23 cellular contexts compared by ENCODE assay signal in genomic region chr17:58370309-58370708, GRCh38. TPM values are rescaled to one million over a fixed set of nuclear protein-coding genes. Genes with fewer than 3 reads are reported as not detected.
DNase-seq lines count a peak whose midpoint lies in the region; ATAC-seq, FAIRE-seq and TF ChIP-seq lines count a peak whose summit lies in the region.
"Had no signal": no experiment of that assay in that cellular context is flagged by ENCODE, and none has a peak within 500 bp of the region (broad histone marks: within the 10 kb centered on the region; RNA-seq: fewer than 3 reads in every experiment).

No MANE protein-coding gene starts in this region.

- H3K79me1 ChIP-seq in H1 (ENCODE audit: low read depth, low read length), result no peaks in the 10 kb centered on the region

- peak overlapping the region; percentile 75 to 88 for H3K27ac Mint-ChIP-seq in natural killer cell
- H3K27ac Mint-ChIP-seq in progenitor cell of endocrine pancreas, result no peak overlapping the region
- H3K27ac Mint-ChIP-seq: GM23338 had no signal

- no peak overlapping the region for H4K91ac ChIP-seq in H1 (replicated peaks; ENCODE audit: insufficient read length, low read length)

- intact Hi-C loops in natural killer cell (cut with micrococcal nuclease), result no loop called here

- POLR2A ChIA-PET in H1 (lab: Charles Lee; ENCODE audit: partially characterized antibody), result interaction anchor here (1.3 to 1.6 kb wide), 2 partner anchors 9 to 26 kb away, joined by 3 to 6 read pairs; no protein-coding TSS in a partner anchor

- H2AK5ac ChIP-seq in H1 (ENCODE audit: low read depth, low read length), result no peak overlapping the region

- no peak overlapping the region for H2BK120ac ChIP-seq in H1 (replicated peaks; ENCODE audit: low read depth, low read length)

- no peaks in the 10 kb centered on the region; a peak in 1 of 8 replicates for H3K36me3 ChIP-seq in H1 (ENCODE audit: control insufficient read depth in 2 of 4, insufficient read depth in 4 of 4, low read length in 3 of 4)
- H3K36me3 ChIP-seq: BLaER1 treated with 17β-estradiol and CSF1 and Interleukin-3, amounts not matched to agents 10 nM and 100 nM; SJCRH30 had no signal

- H3K14ac ChIP-seq in H1 (ENCODE audit: insufficient read length), result no peak overlapping the region

- no peaks in the 10 kb centered on the region for H4K20me1 ChIP-seq in H1 (replicated peaks in 1 of 2; ENCODE audit: control insufficient read depth in 1 of 2, insufficient read depth in 2 of 2, low read length in 2 of 2)

- no peaks in the 10 kb centered on the region for H3K27me3 ChIP-seq in H1 (replicated peaks in 1 of 4; ENCODE audit: control insufficient read depth in 3 of 4, extremely low read depth in 1 of 4, insufficient read depth in 3 of 4, low read length in 3 of 4)
- H3K27me3 ChIP-seq: BLaER1 treated with 17β-estradiol and CSF1 and Interleukin-3, amounts not matched to agents 10 nM and 100 nM had no signal

- no peak overlapping the region for H2AFZ ChIP-seq in H1 (ENCODE audit: low read length)
- H2AFZ ChIP-seq: GM23338 had no signal

- no peak overlapping the region for H3K9ac ChIP-seq in H1 (replicated peaks in 1 of 4; ENCODE audit: extremely low read depth in 1 of 4, low read depth in 3 of 4, low read length in 3 of 4)
- H3K9ac ChIP-seq: BLaER1 treated with 17β-estradiol and CSF1 and Interleukin-3, amounts not matched to agents 10 nM and 100 nM had no signal

- WGBS in H1 (ENCODE audit: extremely low coverage in 1 of 2, insufficient coverage in 1 of 2, insufficient read length in 1 of 2, insufficient replicate concordance in 2 of 2, low coverage in 1 of 2, low lambda C conversion rate in 2 of 2, missing lambda C conversion rate in 1 of 2), 2 experiments, result 81% methylated on average over 5 of the region's 5 CpGs; no CpG with 5 or more reads in 1 of the 2 experiments

- no peak overlapping the region for H4K8ac ChIP-seq in H1 (ENCODE audit: extremely low read depth, insufficient read depth, low read length)

- no peaks in the 10 kb centered on the region; the same call in 1 of the 2 replicates for H3K23me2 ChIP-seq in H1 (ENCODE audit: low read depth, low read length)

- H3K4me2 ChIP-seq in H1 (ENCODE audit: insufficient read depth in 1 of 2, low read depth in 2 of 2, low read length in 2 of 2), result no peak overlapping the region
- H3K4me2 ChIP-seq: GM23338 had no signal

- H3K4me1 Mint-ChIP-seq in natural killer cell (peaks cover 44% of the 10 kb centered on the region in 2 donors), progenitor cell of endocrine pancreas (ENCODE audit: low read depth) (peaks cover 16% of the 10 kb centered on the region)

- H3K9me3 ChIP-seq in H1 (ENCODE audit: insufficient read depth in 2 of 2, low read depth in 1 of 2, low read length in 1 of 2), result no peaks in the 10 kb centered on the region
- H3K9me3 ChIP-seq: BLaER1 treated with 17β-estradiol and CSF1 and Interleukin-3, amounts not matched to agents 10 nM and 100 nM; SJCRH30 had no signal

- no peak overlapping the region for H3K56ac ChIP-seq in H1 (replicated peaks; ENCODE audit: insufficient read length, low read depth, low read length)

- 0 out of 2 replicates have a peak overlapping the region, but pooled peaks have one; percentile 61 for H2BK20ac ChIP-seq in H1 (ENCODE audit: low read length)

- no peaks in the 10 kb centered on the region for H3K4me1 ChIP-seq in H1 (replicated peaks in 1 of 4; ENCODE audit: control insufficient read depth in 3 of 4, insufficient read depth in 4 of 4, low read length in 3 of 4)
- H3K4me1 ChIP-seq: SJCRH30 had no signal

- no peak for TF ChIP-seq RAD21 in H1 (IDR thresholded peaks at IDR 0.05 in 1 of 2, conservative IDR thresholded peaks at IDR 0.05 in 1 of 2; ENCODE audit: low read depth in 2 of 2, low read length in 2 of 2)

- TF ChIP-seq EP300 in H1 (IDR thresholded peaks at IDR 0.05; ENCODE audit: borderline replicate concordance in 1 of 2, low read depth in 2 of 2, low read length in 2 of 2), result no peak

- H2BK12ac ChIP-seq in H1 (ENCODE audit: low read depth, low read length), result no peak overlapping the region

- TF ChIP-seq POLR2A in H1 (IDR thresholded peaks at IDR 0.05; ENCODE audit: control extremely low read depth in 1 of 2, low read depth in 2 of 2, low read length in 2 of 2), result no peak

- DNase-seq in activated CD8-positive, alpha-beta memory T cell treated with anti-CD3 and anti-CD28 coated beads, Interleukin-2, amount 50 U/mL, for 48 hours, result peak; percentile 10
- no peak for DNase-seq in activated CD8-positive, alpha-beta memory T cell treated with anti-CD3 and anti-CD28 coated beads for 24 hours
- DNase-seq in H1 (ENCODE audit: low read depth in 1 of 2, low spot score in 2 of 2) (no peak), natural killer cell (no peak), progenitor cell of endocrine pancreas (ENCODE audit: low spot score, unreplicated experiment) (no peak), DMS79 (lab: John Stamatoyannopoulos, UW) (no peak), epidermal melanocyte (ENCODE audit: insufficient read length, low spot score) (no peak)
- DNase-seq: 8988T, DMS 273 treated with DMSO at 0.1 percent for 48 hours, GF-D8, NCI-H1417 treated with DMSO at 0.1 percent for 48 hours, NCI-H1930, NCI-H2171, NCI-H446 treated with DMSO at 0.1 percent for 48 hours, PC-3, SJCRH30 had no signal

- TF ChIP-seq CTCF in H1 (IDR thresholded peaks at IDR 0.05; ENCODE audit: control extremely low read depth in 1 of 3, insufficient read depth in 1 of 3, low read depth in 1 of 3, low read length in 3 of 3) (no peak), natural killer cell (IDR thresholded peaks at IDR 0.05) (no peak), progenitor cell of endocrine pancreas (IDR thresholded peaks at IDR 0.05; ENCODE audit: unreplicated experiment) (no peak)

- peak overlapping the region; percentile 77 for H3K4me3 Mint-ChIP-seq in natural killer cell
- H3K4me3 Mint-ChIP-seq in progenitor cell of endocrine pancreas (ENCODE audit: low read depth), result no peak overlapping the region
- H3K4me3 Mint-ChIP-seq: GM23338 had no signal

- H2BK15ac ChIP-seq in H1 (ENCODE audit: low read length), result 0 out of 2 replicates have a peak overlapping the region, but pooled peaks have one; percentile 8

- H4K5ac ChIP-seq in H1 (ENCODE audit: insufficient read length, low read depth, low read length), result no peak overlapping the region

- no peak overlapping the region for H3K4me3 ChIP-seq in H1 (ENCODE audit: extremely low read depth in 1 of 4, insufficient read depth in 2 of 4, low read depth in 3 of 4, low read length in 4 of 4)
- H3K4me3 ChIP-seq: BLaER1 treated with 17β-estradiol and CSF1 and Interleukin-3, amounts not matched to agents 10 nM and 100 nM; GM23338; K562; SJCRH30 had no signal

- H3K4ac ChIP-seq in H1 (replicated peaks; ENCODE audit: insufficient read length, low read depth, low read length), result no peak overlapping the region

- H3K36me3 Mint-ChIP-seq in natural killer cell (no peaks in the 10 kb centered on the region), progenitor cell of endocrine pancreas (ENCODE audit: insufficient read depth) (peaks cover 5% of the 10 kb centered on the region)

- no peak for FAIRE-seq in H1 (lab: Jason Lieb, UNC)
- FAIRE-seq: GM12891, GM18507, K562 had no signal

- no peaks in the 10 kb centered on the region for H3K9me3 Mint-ChIP-seq in natural killer cell
- H3K9me3 Mint-ChIP-seq in progenitor cell of endocrine pancreas (ENCODE audit: low read depth), result no peaks in the 10 kb centered on the region
- H3K9me3 Mint-ChIP-seq: GM23338 had no signal

- H3K27me3 Mint-ChIP-seq in natural killer cell (ENCODE audit: low read depth in 2 of 2), result no peaks in the 10 kb centered on the region
- no peaks in the 10 kb centered on the region for H3K27me3 Mint-ChIP-seq in progenitor cell of endocrine pancreas

- no peak overlapping the region for H3K23ac ChIP-seq in H1 (ENCODE audit: insufficient read length)

- CTCF ChIA-PET in H1 (lab: Charles Lee; ENCODE audit: partially characterized antibody), result interaction anchor here (1.1 to 3.2 kb wide), 7 partner anchors 8 to 78 kb away, joined by 3 to 12 read pairs (median 4); partner anchors contain the start of gene RNF43

- no peak overlapping the region for H3K18ac ChIP-seq in H1 (ENCODE audit: extremely low read depth, low read length)

- ATAC-seq in natural killer cell, result peak; percentile 63 to 81 (median 69)
- ATAC-seq in HG03135 (IDR thresholded peaks at IDR 0.05; ENCODE audit: unreplicated experiment), result no peak
- ATAC-seq: GM23338, K562, PC-3 had no signal

- H3K27ac ChIP-seq in H1 (ENCODE audit: low read depth, low read length), result no peak overlapping the region
- H3K27ac ChIP-seq: BLaER1 treated with 17β-estradiol and CSF1 and Interleukin-3, amounts not matched to agents 10 nM and 100 nM; RWPE1; SJCRH30 had no signal

- H2BK5ac ChIP-seq in H1 (ENCODE audit: low read depth, low read length), result no peak overlapping the region

- H3K79me2 ChIP-seq in H1 (ENCODE audit: control insufficient read depth in 1 of 2, insufficient read depth in 2 of 2, low read length in 2 of 2), result no peaks in the 10 kb centered on the region

RNA-seq across cellular contexts. Expression of gene SUPT4H1, which starts 18.3 kb away (rescaled TPM):
- 103 and 112 TPM in 2 replicates for total RNA-seq in H1 (2021; fragmentation: NEBNext Ultra II Directional; extraction: Animal tissue kit (Norgen Biotek cat#: 25700))
- polyA plus RNA-seq in H1 (2011; rRNA removed), result 115 and 143 TPM in 2 replicates
- 144 TPM for polyA plus RNA-seq in H1 (2011; cell fraction: cytosol; rRNA removed)
- polyA plus RNA-seq in H1 (2011; cell fraction: nucleus; rRNA removed), result 67.4 TPM
- 166 to 180 TPM (median 170 TPM) in 4 replicates for polyA plus RNA-seq in H1 (2012, experiment 1 of 2)
- 181 TPM for polyA plus RNA-seq in H1 (2012, experiment 2 of 2)
- polyA plus RNA-seq in H1 (2013, experiment 1 of 2), result 66.5 TPM
- polyA plus RNA-seq in H1 (2013, experiment 2 of 2), result 66.6 TPM
- 73.5 and 87.0 TPM in 2 replicates for polyA minus RNA-seq in H1 (2011; rRNA and poly(A)+ RNA removed)
- 50.8 TPM for polyA minus RNA-seq in H1 (2011; cell fraction: cytosol; rRNA and poly(A)+ RNA removed)
- polyA minus RNA-seq in H1 (2011; cell fraction: nucleus; rRNA and poly(A)+ RNA removed), result 33.5 TPM
- total RNA-seq in natural killer cell (10 to 100 TPM; 55.9 to 68.3 (median 68.1) TPM), progenitor cell of endocrine pancreas (89.6 and 95.7 TPM in 2 replicates)

RNA-seq across cellular contexts. Expression of gene TSPOAP1, which starts 41.7 kb away (rescaled TPM):
- total RNA-seq in H1 (2021; fragmentation: NEBNext Ultra II Directional; extraction: Animal tissue kit (Norgen Biotek cat#: 25700)), result 9.2 and 9.8 TPM in 2 replicates
- 7.6 and 9.8 TPM in 2 replicates for polyA plus RNA-seq in H1 (2011; rRNA removed)
- 13.8 TPM for polyA plus RNA-seq in H1 (2011; cell fraction: cytosol; rRNA removed)
- polyA plus RNA-seq in H1 (2011; cell fraction: nucleus; rRNA removed), result 69.7 TPM
- 14.7 to 18.9 TPM (median 15.9 TPM) in 4 replicates for polyA plus RNA-seq in H1 (2012, experiment 1 of 2)
- 6.2 TPM for polyA plus RNA-seq in H1 (2012, experiment 2 of 2)
- 4.8 TPM for polyA plus RNA-seq in H1 (2013, experiment 1 of 2)
- polyA plus RNA-seq in H1 (2013, experiment 2 of 2), result 4.1 TPM
- polyA minus RNA-seq in H1 (2011; rRNA and poly(A)+ RNA removed), result 2.9 and 6.6 TPM in 2 replicates
- polyA minus RNA-seq in H1 (2011; cell fraction: cytosol; rRNA and poly(A)+ RNA removed), result 5.8 TPM
- 8.9 TPM for polyA minus RNA-seq in H1 (2011; cell fraction: nucleus; rRNA and poly(A)+ RNA removed)
- total RNA-seq in natural killer cell (100 to 1,000 TPM; 176 to 282 (median 246) TPM), progenitor cell of endocrine pancreas (101 and 105 TPM in 2 replicates)

RNA-seq across cellular contexts. Expression of gene RNF43, which starts 47.0 kb away (rescaled TPM):
- 0.89 and 2.4 TPM in 2 replicates for total RNA-seq in H1 (2021; fragmentation: NEBNext Ultra II Directional; extraction: Animal tissue kit (Norgen Biotek cat#: 25700))
- polyA plus RNA-seq in H1 (2011; rRNA removed), result 1.5 and 2.3 TPM in 2 replicates
- polyA plus RNA-seq in H1 (2011; cell fraction: cytosol; rRNA removed), result 1.0 TPM
- 2.4 TPM for polyA plus RNA-seq in H1 (2011; cell fraction: nucleus; rRNA removed)
- polyA plus RNA-seq in H1 (2012, experiment 1 of 2), result 0.93 to 1.1 TPM (median 1.0 TPM) in 4 replicates
- 0.37 TPM for polyA plus RNA-seq in H1 (2012, experiment 2 of 2)
- polyA plus RNA-seq in H1 (2013, experiment 1 of 2), result 1.2 TPM
- polyA plus RNA-seq in H1 (2013, experiment 2 of 2), result 2.0 TPM
- polyA minus RNA-seq in H1 (2011; rRNA and poly(A)+ RNA removed), result 1.4 and 2.0 TPM in 2 replicates
- polyA minus RNA-seq in H1 (2011; cell fraction: cytosol; rRNA and poly(A)+ RNA removed), result 1.0 TPM
- 1.9 TPM for polyA minus RNA-seq in H1 (2011; cell fraction: nucleus; rRNA and poly(A)+ RNA removed)
- total RNA-seq in natural killer cell, result 1 to 10 TPM in 2 of 3 donors, under 1 TPM in 1; 0.95 to 1.1 (median 1.0) TPM
- total RNA-seq in progenitor cell of endocrine pancreas, result 18.7 and 19.2 TPM in 2 replicates
- total RNA-seq: SJCRH30 had no signal
